In the genomic region with DNA sequence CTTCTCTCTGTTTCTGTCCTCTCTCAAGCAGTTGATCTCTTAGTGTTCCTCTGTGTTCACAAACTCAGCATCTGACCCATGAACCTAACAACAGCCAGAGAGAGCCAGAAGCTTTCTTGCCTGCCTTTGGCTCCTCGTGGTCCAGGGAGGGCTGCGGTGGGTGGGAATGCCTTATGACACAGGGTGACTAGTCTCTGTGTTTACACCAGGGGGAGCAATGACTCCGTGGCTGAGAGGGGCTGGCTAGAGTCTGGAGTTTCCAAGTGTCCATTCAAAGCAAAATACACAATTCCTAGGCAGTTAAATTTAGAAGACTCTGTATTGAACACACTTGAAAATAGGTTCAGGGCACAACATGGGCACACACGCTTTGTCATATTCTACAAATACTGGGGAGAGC, we compare ENCODE assay signal across 9 cellular contexts.
DNase-seq lines count a peak whose midpoint lies in the region; ATAC-seq and TF ChIP-seq lines count a peak whose summit lies in the region.
"Had no signal": no experiment of that assay in that cellular context is flagged by ENCODE, and none has a peak within 500 bp of the region (broad histone marks: within the 10 kb centered on the region; RNA-seq: fewer than 3 reads in every experiment).

No MANE protein-coding gene starts in this region.

- H3K4me3 Mint-ChIP-seq in stimulated activated naive B cell treated with anti-CD40 and anti-IgM and Interleukin-4, amounts not matched to agents 10 μg/mL and 1 μg/mL and 100 μg/mL, for 72 hours = no peak overlapping the region
- H3K4me3 Mint-ChIP-seq: activated naive CD8-positive, alpha-beta T cell had no signal

- H3K79me2 ChIP-seq in hepatocyte = no peaks in the 10 kb centered on the region

- CTCF ChIA-PET in A673 (lab: Charles Lee) = no interaction called here

- DNase-seq in A673 (ENCODE audit: low spot score) (peak; percentile 26), GM13976 (ENCODE audit: low spot score) (peak; percentile 19), HPDE6-E6E7 (ENCODE audit: extremely low spot score) (peak; percentile 0), anterior cingulate cortex (lab: John Stamatoyannopoulos, UW) (peak in 33 of 58 donors; percentile 1 to 56 (median 9)), hepatocyte (ENCODE audit: low spot score) (peak; percentile 57), KG1 (lab: John Stamatoyannopoulos, UW) (no peak)
- DNase-seq in stimulated activated naive B cell treated with anti-CD40 and anti-IgM and Interleukin-4, amounts not matched to agents 10 μg/mL and 1 μg/mL and 100 μg/mL, for 72 hours = no peak
- no peak for DNase-seq in NK-92 treated with Interleukin-12 subunit alpha and Interleukin-12 subunit beta, amount 100 ng/mL, for 24 hours (lab: John Stamatoyannopoulos, UW)

- TF ChIP-seq CTCF in A673 (conservative IDR thresholded peaks at IDR 0.05; ENCODE audit: low read depth, low read length) (peak; percentile 54), GM13976 (IDR thresholded peaks at IDR 0.05; ENCODE audit: borderline replicate concordance, control extremely low read depth, extremely low read depth, insufficient read depth, missing control alignments) (no peak), hepatocyte (IDR thresholded peaks at IDR 0.05; ENCODE audit: poor library complexity) (peak; percentile 61)

- no peak overlapping the region for H3K4me2 ChIP-seq in hepatocyte

- H3K9me3 ChIP-seq in A673 (ENCODE audit: low read depth, low read length, poor library complexity, severe bottlenecking) (no peaks in the 10 kb centered on the region), hepatocyte (ENCODE audit: low read depth) (no peaks in the 10 kb centered on the region)

- H3K4me1 ChIP-seq in A673 (ENCODE audit: insufficient read depth, low read length, poor library complexity, severe bottlenecking) = no peaks in the 10 kb centered on the region
- H3K4me1 ChIP-seq in hepatocyte (ENCODE audit: insufficient read depth) = no peaks in the 10 kb centered on the region

- H3K36me3 ChIP-seq in A673 (ENCODE audit: insufficient read depth, low read length, poor library complexity, severe bottlenecking) (no peaks in the 10 kb centered on the region), hepatocyte (replicated peaks; ENCODE audit: insufficient read depth, low read depth) (no peaks in the 10 kb centered on the region)

- no peaks in the 10 kb centered on the region for H3K4me1 Mint-ChIP-seq in stimulated activated naive B cell treated with anti-CD40 and anti-IgM and Interleukin-4, amounts not matched to agents 10 μg/mL and 1 μg/mL and 100 μg/mL, for 72 hours

- H2AFZ ChIP-seq in hepatocyte = no peak overlapping the region

- POLR2A ChIA-PET in A673 (lab: Charles Lee; ENCODE audit: low non-redundant PET) = no interaction called here

- in situ Hi-C loops in GM13976 (cut with MboI; ENCODE audit: low sequenced_read_pairs, unreplicated experiment) = no loop called here

- WGBS in hepatocyte (ENCODE audit: low lambda C conversion rate, missing lambda C conversion rate) = 22% methylated on average over 4 of the region's 4 CpGs

- no peaks in the 10 kb centered on the region for H4K20me1 ChIP-seq in hepatocyte (ENCODE audit: insufficient read depth, poor library complexity, severe bottlenecking)

- no peak overlapping the region for H3K4me3 ChIP-seq in A673 (ENCODE audit: low read depth, low read length, poor library complexity, severe bottlenecking)
- no peak overlapping the region for H3K4me3 ChIP-seq in hepatocyte

- H3K9me3 Mint-ChIP-seq in stimulated activated naive B cell treated with anti-CD40 and anti-IgM and Interleukin-4, amounts not matched to agents 10 μg/mL and 1 μg/mL and 100 μg/mL, for 72 hours = peaks cover 3 to 5% of the 10 kb centered on the region in 2 donors

- no peak overlapping the region for H3K27ac Mint-ChIP-seq in stimulated activated naive B cell treated with anti-CD40 and anti-IgM and Interleukin-4, amounts not matched to agents 10 μg/mL and 1 μg/mL and 100 μg/mL, for 72 hours
- H3K27ac Mint-ChIP-seq: activated naive CD8-positive, alpha-beta T cell had no signal

- ATAC-seq in stimulated activated naive B cell treated with anti-CD40 and anti-IgM and Interleukin-4, amounts not matched to agents 10 μg/mL and 1 μg/mL and 100 μg/mL, for 72 hours (replicated peaks) = peak; percentile 50 to 65

- H3K36me3 Mint-ChIP-seq in stimulated activated naive B cell treated with anti-CD40 and anti-IgM and Interleukin-4, amounts not matched to agents 10 μg/mL and 1 μg/mL and 100 μg/mL, for 72 hours = peaks cover 0 to under 1% of the 10 kb centered on the region in 2 donors
- H3K36me3 Mint-ChIP-seq: activated naive CD8-positive, alpha-beta T cell had no signal

- H3K27me3 ChIP-seq in A673 (replicated peaks; ENCODE audit: insufficient read depth, low read depth, low read length, poor library complexity) = no peaks in the 10 kb centered on the region
- no peaks in the 10 kb centered on the region for H3K27me3 ChIP-seq in hepatocyte

- H3K9me2 ChIP-seq in hepatocyte (replicated peaks; ENCODE audit: insufficient read depth) = no peaks in the 10 kb centered on the region

- no peak overlapping the region for H3K27ac ChIP-seq in A673 (ENCODE audit: low read depth, low read length, poor library complexity, severe bottlenecking)
- H3K27ac ChIP-seq in hepatocyte = no peak overlapping the region

- intact Hi-C loops in A673 (cut with micrococcal nuclease; ENCODE audit: unreplicated experiment) = loop anchor here (5.0 kb wide), 2 partner anchors 128 to 258 kb away; no protein-coding TSS in a partner anchor

- BruUV-seq in A673 (replicated peaks; lab: Mats Ljungman, UMichigan) = no TSS peak

- H3K27me3 Mint-ChIP-seq in stimulated activated naive B cell treated with anti-CD40 and anti-IgM and Interleukin-4, amounts not matched to agents 10 μg/mL and 1 μg/mL and 100 μg/mL, for 72 hours = peaks cover 0 to 4% of the 10 kb centered on the region in 2 donors

Comparison
In these comparisons a context has a peak if more than half of its experiments do, and no peak if none do; other contexts are left out.
1. DNase-seq: peak in A673 (single experiment), GM13976 (single experiment), HPDE6-E6E7 (single experiment), anterior cingulate cortex (33 of 58) and hepatocyte (single experiment); none in stimulated activated naive B cell treated with anti-CD40 and anti-IgM and Interleukin-4, amounts not matched to agents 10 μg/mL and 1 μg/mL and 100 μg/mL, for 72 hours (single experiment), KG1 (single experiment) and NK-92 treated with Interleukin-12 subunit alpha and Interleukin-12 subunit beta, amount 100 ng/mL, for 24 hours (single experiment).